8 cellular contexts compared by ENCODE assay signal in genomic region chr21:31132574-31133242, GRCh38.
A peak's percentile ranks its signal among the peaks of the same experiment; 100 is the strongest.
DNase-seq lines count a peak whose midpoint lies in the region; ATAC-seq and TF ChIP-seq lines count a peak whose summit lies in the region.

No MANE protein-coding gene starts in this region.

- H3K4me2 ChIP-seq in mesendoderm (ENCODE audit: low read length) = no peak overlapping the region
- H3K4me2 ChIP-seq in PC-9 = no peak overlapping the region

- POLR2A ChIA-PET in PC-9 (lab: Charles Lee; ENCODE audit: unreplicated experiment) = no interaction called here

- DNase-seq in AG08395 (ENCODE audit: low spot score) = peak; percentile 53
- DNase-seq in LHCN-M2 (ENCODE audit: low read depth) = peak; percentile 10
- peak; percentile 56 for DNase-seq in activated effector memory CD4-positive, alpha-beta T cell treated with Interleukin-2 at 50 U/mL for 16 hours
- peak; percentile 19 to 42 (median 26) for DNase-seq in stimulated activated CD4-positive, alpha-beta T cell treated with anti-CD3 and anti-CD28 coated beads, Interleukin-1b, Interleukin-23, amount 100 ng/mL, for 24 hours (ENCODE audit: low read depth in 4 of 4, low spot score in 1 of 4)
- no peak for DNase-seq in mesendoderm
- no peak for DNase-seq in PC-9
- no peak for DNase-seq in NCI-H226

- H3K4me3 ChIP-seq in mesendoderm (ENCODE audit: low read length) (no peak overlapping the region), PC-9 (no peak overlapping the region)

- intact Hi-C loops in PC-9 (cut with micrococcal nuclease; ENCODE audit: unreplicated experiment) = no loop called here

- H3K27me3 ChIP-seq in mesendoderm (ENCODE audit: insufficient read depth, low read length, poor library complexity) (no peaks in the 10 kb centered on the region), PC-9 (ENCODE audit: insufficient read depth, low read depth) (no peaks in the 10 kb centered on the region)

- H2BK5ac ChIP-seq in mesendoderm (ENCODE audit: low read length) = no peak overlapping the region

- H2AK5ac ChIP-seq in mesendoderm (ENCODE audit: low read length) = no peak overlapping the region

- no peaks in the 10 kb centered on the region for H3K9me3 ChIP-seq in PC-9 (ENCODE audit: insufficient read depth, low read depth)

- no peaks in the 10 kb centered on the region for H3K36me3 ChIP-seq in mesendoderm (ENCODE audit: control insufficient read depth, insufficient read depth, low read length)
- 0 out of 2 replicates have a peak, but pooled peaks cover 10% of the 10 kb centered on the region for H3K36me3 ChIP-seq in PC-9 (ENCODE audit: low read depth)

- no peak overlapping the region for H3K56ac ChIP-seq in mesendoderm (ENCODE audit: low read length)

- no peak overlapping the region for H4K5ac ChIP-seq in mesendoderm (ENCODE audit: low read length)

- H3K23ac ChIP-seq in mesendoderm (ENCODE audit: low read length) = no peak overlapping the region

- no peaks in the 10 kb centered on the region for H3K4me1 ChIP-seq in mesendoderm (ENCODE audit: control insufficient read depth, low read depth, low read length)
- no peaks in the 10 kb centered on the region for H3K4me1 ChIP-seq in PC-9 (replicated peaks; ENCODE audit: insufficient read depth)

- H2BK120ac ChIP-seq in mesendoderm (ENCODE audit: low read depth, low read length) = no peak overlapping the region

- no peaks in the 10 kb centered on the region for H3K79me1 ChIP-seq in mesendoderm (ENCODE audit: low read length)

- H3K27ac ChIP-seq in mesendoderm (ENCODE audit: low read depth, low read length) = no peak overlapping the region
- H3K27ac ChIP-seq in PC-9 = no peak overlapping the region

- H3K79me2 ChIP-seq in mesendoderm (ENCODE audit: control insufficient read depth, insufficient read depth, low read length) (no peaks in the 10 kb centered on the region), PC-9 (ENCODE audit: low read depth) (no peaks in the 10 kb centered on the region)

- no CpG with 5 or more reads among the region's 11 CpGs for WGBS in mesendoderm (ENCODE audit: extremely low coverage, insufficient coverage, low lambda C conversion rate)

- no peaks in the 10 kb centered on the region for H4K20me1 ChIP-seq in PC-9 (ENCODE audit: insufficient read depth)

- no TSS peak for BruUV-seq in PC-9 (replicated peaks; lab: Mats Ljungman, UMichigan)

- CTCF ChIA-PET in PC-9 (lab: Charles Lee) = no interaction called here

- TF ChIP-seq CTCF in PC-9 (conservative IDR thresholded peaks at IDR 0.05) = no peak

- H3K9ac ChIP-seq in mesendoderm (ENCODE audit: low read length) = no peak overlapping the region

- H3K4ac ChIP-seq in mesendoderm (ENCODE audit: low read depth, low read length) = no peak overlapping the region

- ATAC-seq in GM21423 (IDR thresholded peaks at IDR 0.05; ENCODE audit: unreplicated experiment) = peak; percentile 76

- no peak overlapping the region for H4K8ac ChIP-seq in mesendoderm (ENCODE audit: low read depth, low read length)

- no peak overlapping the region for H3K18ac ChIP-seq in mesendoderm (ENCODE audit: low read length)

- no peaks in the 10 kb centered on the region for H3F3A ChIP-seq in PC-9 (ENCODE audit: insufficient read depth, low read depth)

- H3K9me2 ChIP-seq in PC-9 (ENCODE audit: insufficient read depth) = no peaks in the 10 kb centered on the region

- H2BK15ac ChIP-seq in mesendoderm (replicated peaks; ENCODE audit: low read depth) = no peak overlapping the region

- no peak overlapping the region for H2AFZ ChIP-seq in PC-9

Comparison
In these comparisons a context has a peak if more than half of its experiments do, and no peak if none do; other contexts are left out.
1. DNase-seq: peak in AG08395 (single experiment), LHCN-M2 (single experiment), activated effector memory CD4-positive, alpha-beta T cell treated with Interleukin-2 at 50 U/mL for 16 hours (single experiment) and stimulated activated CD4-positive, alpha-beta T cell treated with anti-CD3 and anti-CD28 coated beads, Interleukin-1b, Interleukin-23, amount 100 ng/mL, for 24 hours (4 of 4); none in mesendoderm (single experiment), PC-9 (0 of 2) and NCI-H226 (single experiment).